Comparison of ENCODE assay signal across 35 cellular contexts in the genomic region with DNA sequence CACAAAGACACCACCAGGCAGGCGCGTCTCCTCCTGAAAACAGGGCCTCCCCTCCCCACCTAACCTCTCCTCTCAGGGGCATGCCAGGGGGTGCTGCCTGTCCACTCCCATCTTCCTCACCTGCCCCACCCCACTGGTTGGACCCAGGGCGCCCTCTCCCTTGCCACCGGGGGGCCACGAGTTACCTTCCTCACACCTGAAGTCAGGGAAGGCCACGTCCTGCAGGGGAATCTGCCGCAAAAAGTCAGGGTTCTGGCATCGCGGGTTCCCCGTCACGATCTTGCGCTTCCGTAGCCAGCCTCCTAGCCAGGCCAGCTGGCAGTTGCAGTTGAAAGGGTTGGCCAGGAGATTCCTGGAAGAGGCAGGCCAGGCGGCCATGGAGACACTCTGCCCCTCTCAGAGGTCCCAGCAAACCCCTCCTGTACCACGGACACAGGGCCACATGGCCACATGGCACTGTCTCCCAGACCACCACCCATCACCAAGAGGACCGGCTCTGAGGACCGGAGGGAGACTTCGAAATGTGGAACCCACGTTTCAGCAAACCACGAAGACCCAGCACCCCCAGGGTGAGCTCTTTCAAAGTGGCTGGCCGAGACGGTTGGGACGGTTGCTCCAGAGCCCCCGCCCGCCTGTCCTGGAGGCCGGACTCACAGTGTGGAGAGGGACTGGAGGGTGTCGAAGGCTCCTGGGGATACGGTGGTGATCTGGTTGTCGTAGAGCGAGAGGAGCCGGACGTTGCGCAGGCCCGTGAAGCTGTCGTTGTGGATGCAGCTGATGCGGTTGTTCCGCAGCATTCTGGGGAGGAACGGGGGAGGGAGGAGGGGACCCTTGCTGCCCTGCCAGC.
"Had no signal": no experiment of that assay in that cellular context is flagged by ENCODE, and none has a peak within 500 bp of the region (broad histone marks: within the 10 kb centered on the region; RNA-seq: fewer than 3 reads in every experiment).

No MANE protein-coding gene starts in this region.

- H3K27ac Mint-ChIP-seq: activated CD4-positive, alpha-beta memory T cell treated with anti-CD3 and anti-CD28 coated beads for 36 hours; activated CD4-positive, alpha-beta T cell treated with anti-CD3 and anti-CD28 coated beads for 36 hours; activated CD4-positive, alpha-beta T cell treated with anti-CD3 and anti-CD28 coated beads, Interleukin-2, amount 10 ng/mL, durations not matched to agents 24 days and 14 days; activated CD8-positive, alpha-beta T cell treated with anti-CD3 and anti-CD28 coated beads, Interleukin-2, amount 10 ng/mL, durations not matched to agents 7 days and 5 days; activated naive CD4-positive, alpha-beta T cell treated with anti-CD3 and anti-CD28 coated beads, Interleukin-2, amount 10 ng/mL, durations not matched to agents 7 days and 5 days; activated naive CD4-positive, alpha-beta T cell treated with anti-CD3 and anti-CD28 coated beads, Interleukin-2, amount 50 U/mL, for 72 hours; activated naive CD8-positive, alpha-beta T cell treated with anti-CD3 and anti-CD28 coated beads, Interleukin-2, amount 50 U/mL, for 24 hours; activated T-helper 1 cell treated with anti-CD3 and anti-CD28 coated beads, Interleukin-12 subunit alpha, Interleukin-12 subunit beta, Interleukin-2, Interleukin-4 antibody, amounts not matched to agents 30 ng/mL and 10 ng/mL and 1 ng/mL, durations not matched to agents 14 hours and 24 hours and 36 hours; activated T-helper 2 cell treated with anti-CD3 and anti-CD28 coated beads, Interferon-gamma antibody, Interleukin-2, Interleukin-4, amounts not matched to agents 10 μg/mL and 5 μg/mL and 100 μg/mL, durations not matched to agents 14 hours and 24 hours and 36 hours; brain; T-helper 17 cell had no signal

- H3K27ac ChIP-seq: adrenal gland, ascending aorta, breast epithelium, cardiac muscle cell, epithelial cell of prostate, esophagus squamous epithelium, gastroesophageal sphincter, heart right ventricle had no signal

- H3K27me3 Mint-ChIP-seq: activated CD4-positive, alpha-beta memory T cell treated with anti-CD3 and anti-CD28 coated beads for 36 hours; activated CD4-positive, alpha-beta T cell treated with anti-CD3 and anti-CD28 coated beads for 36 hours; activated CD4-positive, alpha-beta T cell treated with anti-CD3 and anti-CD28 coated beads, Interleukin-2, amount 10 ng/mL, durations not matched to agents 24 days and 14 days; activated naive CD4-positive, alpha-beta T cell treated with anti-CD3 and anti-CD28 coated beads, Interleukin-2, amount 10 ng/mL, durations not matched to agents 7 days and 5 days; brain; T-helper 17 cell had no signal

- H3K27me3 ChIP-seq: adrenal gland, ascending aorta, breast epithelium, cardiac muscle cell, gastroesophageal sphincter, heart right ventricle had no signal

- FAIRE-seq: endometrium, endothelial cell of umbilical vein had no signal

- H3K4me1 ChIP-seq: ascending aorta, breast epithelium had no signal

- H3K4me3 Mint-ChIP-seq: activated CD4-positive, alpha-beta memory T cell treated with anti-CD3 and anti-CD28 coated beads for 36 hours; activated CD4-positive, alpha-beta T cell treated with anti-CD3 and anti-CD28 coated beads for 36 hours; activated CD4-positive, alpha-beta T cell treated with anti-CD3 and anti-CD28 coated beads, Interleukin-2, amount 10 ng/mL, durations not matched to agents 24 days and 14 days; activated CD8-positive, alpha-beta T cell treated with anti-CD3 and anti-CD28 coated beads, Interleukin-2, amount 10 ng/mL, durations not matched to agents 7 days and 5 days; activated naive CD4-positive, alpha-beta T cell treated with anti-CD3 and anti-CD28 coated beads, Interleukin-2, amount 10 ng/mL, durations not matched to agents 7 days and 5 days; activated naive CD8-positive, alpha-beta T cell treated with anti-CD3 and anti-CD28 coated beads, Interleukin-2, amount 50 U/mL, for 24 hours; activated T-helper 1 cell treated with anti-CD3 and anti-CD28 coated beads, Interleukin-12 subunit alpha, Interleukin-12 subunit beta, Interleukin-2, Interleukin-4 antibody, amounts not matched to agents 30 ng/mL and 10 ng/mL and 1 ng/mL, durations not matched to agents 14 hours and 24 hours and 36 hours; brain; T-helper 17 cell had no signal

- H3K9me3 Mint-ChIP-seq: activated CD4-positive, alpha-beta memory T cell treated with anti-CD3 and anti-CD28 coated beads for 36 hours; activated CD4-positive, alpha-beta T cell treated with anti-CD3 and anti-CD28 coated beads, Interleukin-2, amount 10 ng/mL, durations not matched to agents 24 days and 14 days; activated naive CD4-positive, alpha-beta T cell treated with anti-CD3 and anti-CD28 coated beads, Interleukin-2, amount 10 ng/mL, durations not matched to agents 7 days and 5 days; activated naive CD4-positive, alpha-beta T cell treated with anti-CD3 and anti-CD28 coated beads, Interleukin-2, amount 50 U/mL, for 72 hours; activated naive CD8-positive, alpha-beta T cell treated with anti-CD3 and anti-CD28 coated beads, Interleukin-2, amount 50 U/mL, for 24 hours; activated T-helper 1 cell treated with anti-CD3 and anti-CD28 coated beads, Interleukin-12 subunit alpha, Interleukin-12 subunit beta, Interleukin-2, Interleukin-4 antibody, amounts not matched to agents 30 ng/mL and 10 ng/mL and 1 ng/mL, durations not matched to agents 14 hours and 24 hours and 36 hours; activated T-helper 2 cell treated with anti-CD3 and anti-CD28 coated beads, Interferon-gamma antibody, Interleukin-2, Interleukin-4, amounts not matched to agents 10 μg/mL and 5 μg/mL and 100 μg/mL, durations not matched to agents 14 hours and 24 hours and 36 hours; brain had no signal

- ATAC-seq: activated CD4-positive, alpha-beta T cell treated with anti-CD3 and anti-CD28 coated beads for 36 hours; activated CD8-positive, alpha-beta T cell treated with anti-CD3 and anti-CD28 coated beads, Interleukin-2, amount 10 ng/mL, durations not matched to agents 7 days and 5 days; activated naive CD4-positive, alpha-beta T cell treated with anti-CD3 and anti-CD28 coated beads, Interleukin-2, amount 50 U/mL, for 72 hours; activated naive CD8-positive, alpha-beta T cell treated with anti-CD3 and anti-CD28 coated beads, Interleukin-2, amount 50 U/mL, for 24 hours; gastroesophageal sphincter; heart right ventricle; T-helper 17 cell had no signal

- H3K36me3 ChIP-seq: adrenal gland, ascending aorta, breast epithelium, cardiac muscle cell, esophagus squamous epithelium, gastroesophageal sphincter, heart right ventricle had no signal

- H3K4me3 ChIP-seq: adrenal gland, ascending aorta, breast epithelium, cardiac muscle cell, esophagus squamous epithelium, gastroesophageal sphincter, heart right ventricle had no signal

- DNase-seq: activated CD4-positive, alpha-beta memory T cell treated with anti-CD3 and anti-CD28 coated beads for 36 hours; activated CD4-positive, alpha-beta T cell treated with anti-CD3 and anti-CD28 coated beads for 36 hours; activated CD4-positive, alpha-beta T cell treated with anti-CD3 and anti-CD28 coated beads, Interleukin-2, amount 10 ng/mL, durations not matched to agents 24 days and 14 days; activated CD4-positive, CD25-positive, alpha-beta regulatory T cell; activated CD4-positive, CD25-positive, alpha-beta regulatory T cell treated with anti-CD3 and anti-CD28 coated beads, Interleukin-2, amount 50 U/mL, for 72 hours; activated CD8-positive, alpha-beta memory T cell treated with anti-CD3 and anti-CD28 coated beads, Interleukin-2, amount 50 U/mL, for 48 hours; activated CD8-positive, alpha-beta T cell treated with anti-CD3 and anti-CD28 coated beads, Interleukin-2, amount 10 ng/mL, durations not matched to agents 7 days and 5 days; activated effector memory CD4-positive, alpha-beta T cell treated with anti-CD3 and anti-CD28 coated beads, Interleukin-2, amount 50 U/mL, for 16 hours; activated naive CD4-positive, alpha-beta T cell; activated naive CD4-positive, alpha-beta T cell treated with anti-CD3 and anti-CD28 coated beads, Interleukin-2, amount 10 ng/mL, durations not matched to agents 7 days and 5 days; activated naive CD8-positive, alpha-beta T cell treated with anti-CD3 and anti-CD28 coated beads, Interleukin-2, amount 50 U/mL, for 24 hours; activated T-cell treated with anti-CD3 and anti-CD28 coated beads for 4 hours; activated T-cell treated with anti-CD3 and anti-CD28 coated beads, Interleukin-2, amount 50 U/mL, for 48 hours; adrenal gland; central memory CD4-positive, alpha-beta T cell; cerebellar nuclear complex; cortex of kidney; dermis blood vessel endothelial cell; effector CD4-positive, alpha-beta T cell; esophagus squamous epithelium; foreskin melanocyte; heart right ventricle; T-helper 1 cell; T-helper 17 cell had no signal

- H3K36me3 Mint-ChIP-seq: activated CD4-positive, alpha-beta memory T cell treated with anti-CD3 and anti-CD28 coated beads for 36 hours; activated naive CD4-positive, alpha-beta T cell treated with anti-CD3 and anti-CD28 coated beads, Interleukin-2, amount 10 ng/mL, durations not matched to agents 7 days and 5 days; activated naive CD4-positive, alpha-beta T cell treated with anti-CD3 and anti-CD28 coated beads, Interleukin-2, amount 50 U/mL, for 72 hours had no signal

- H3K9me3 ChIP-seq: adrenal gland, ascending aorta, breast epithelium, esophagus squamous epithelium had no signal
